In genomic region chr13:102914629-102914935, GRCh38 we compare ENCODE assay signal across 18 cellular contexts.
"Had no signal": no experiment of that assay in that cellular context is flagged by ENCODE, and none has a peak within 500 bp of the region (broad histone marks: within the 10 kb centered on the region; RNA-seq: fewer than 3 reads in every experiment).

No MANE protein-coding gene starts in this region.

- H3K9me3 Mint-ChIP-seq: activated naive CD4-positive, alpha-beta T cell treated with anti-CD3 and anti-CD28 coated beads, Interleukin-2, amount 50 U/mL, for 72 hours; T-helper 2 cell treated with Interferon-gamma antibody and Interleukin-4, amounts not matched to agents 5 μg/mL and 100 μg/mL, for 36 hours had no signal

- H3K4me3 Mint-ChIP-seq: activated B cell treated with CpG ODN at 0.5 μM for 24 hours; activated CD8-positive, alpha-beta T cell treated with anti-CD3 and anti-CD28 coated beads, Interleukin-2, amount 10 ng/mL, durations not matched to agents 7 days and 5 days; naive thymus-derived CD8-positive, alpha-beta T cell; T-helper 2 cell treated with Interferon-gamma antibody and Interleukin-4, amounts not matched to agents 5 μg/mL and 100 μg/mL, for 36 hours had no signal

- DNase-seq: activated B cell treated with CpG ODN at 0.5 μM for 24 hours; activated CD4-positive, alpha-beta T cell treated with anti-CD3 and anti-CD28 coated beads for 48 hours; activated CD8-positive, alpha-beta memory T cell treated with anti-CD3 and anti-CD28 coated beads, Interleukin-2, amount 50 U/mL, for 4 hours; activated CD8-positive, alpha-beta T cell treated with anti-CD3 and anti-CD28 coated beads, Interleukin-2, amount 10 ng/mL, durations not matched to agents 7 days and 5 days; activated effector memory CD4-positive, alpha-beta T cell treated with anti-CD3 and anti-CD28 coated beads, Interleukin-2, amount 50 U/mL, for 16 hours; activated T-cell treated with anti-CD3 and anti-CD28 coated beads, Interleukin-2, amount 50 U/mL, for 48 hours; effector CD8-positive, alpha-beta T cell; lower lobe of right lung; naive thymus-derived CD8-positive, alpha-beta T cell; right cardiac atrium; stimulated activated CD4-positive, alpha-beta T cell treated with anti-CD3 and anti-CD28 coated beads, Interleukin-4, amount 100 ng/mL, for 4 hours; stimulated activated CD8-positive, alpha-beta memory T cell treated with anti-CD3 and anti-CD28 coated beads, Interleukin-4, amount 100 ng/mL, for 48 hours; stimulated activated naive CD4-positive, alpha-beta T cell treated with Interleukin-2 at 50 U/mL for 16 hours; trophoblast cell had no signal

- H3K27me3 ChIP-seq: foreskin keratinocyte had no signal

- H3K4me3 ChIP-seq: lower lobe of right lung, smooth muscle cell had no signal

- ATAC-seq: activated CD8-positive, alpha-beta T cell treated with anti-CD3 and anti-CD28 coated beads, Interleukin-2, amount 10 ng/mL, durations not matched to agents 7 days and 5 days; activated naive CD4-positive, alpha-beta T cell treated with anti-CD3 and anti-CD28 coated beads, Interleukin-2, amount 50 U/mL, for 72 hours; foreskin keratinocyte; lower lobe of right lung; naive thymus-derived CD8-positive, alpha-beta T cell had no signal

- H3K27me3 Mint-ChIP-seq: activated B cell treated with CpG ODN at 0.5 μM for 24 hours had no signal

- H3K27ac ChIP-seq: foreskin keratinocyte, lower lobe of right lung had no signal

- H3K36me3 ChIP-seq: lower lobe of right lung had no signal

- H3K27ac Mint-ChIP-seq: activated B cell treated with CpG ODN at 0.5 μM for 24 hours; activated CD8-positive, alpha-beta T cell treated with anti-CD3 and anti-CD28 coated beads, Interleukin-2, amount 10 ng/mL, durations not matched to agents 7 days and 5 days; activated naive CD4-positive, alpha-beta T cell treated with anti-CD3 and anti-CD28 coated beads, Interleukin-2, amount 50 U/mL, for 72 hours; naive thymus-derived CD8-positive, alpha-beta T cell; T-helper 2 cell treated with Interferon-gamma antibody and Interleukin-4, amounts not matched to agents 5 μg/mL and 100 μg/mL, for 36 hours had no signal

- H3K36me3 Mint-ChIP-seq: activated naive CD4-positive, alpha-beta T cell treated with anti-CD3 and anti-CD28 coated beads, Interleukin-2, amount 50 U/mL, for 72 hours had no signal

- H3K4me1 ChIP-seq: lower lobe of right lung had no signal

- H3K4me2 ChIP-seq: smooth muscle cell had no signal

- H3K9me3 ChIP-seq: lower lobe of right lung had no signal

- H3K4me1 Mint-ChIP-seq: naive thymus-derived CD8-positive, alpha-beta T cell had no signal
